In the genomic region with DNA sequence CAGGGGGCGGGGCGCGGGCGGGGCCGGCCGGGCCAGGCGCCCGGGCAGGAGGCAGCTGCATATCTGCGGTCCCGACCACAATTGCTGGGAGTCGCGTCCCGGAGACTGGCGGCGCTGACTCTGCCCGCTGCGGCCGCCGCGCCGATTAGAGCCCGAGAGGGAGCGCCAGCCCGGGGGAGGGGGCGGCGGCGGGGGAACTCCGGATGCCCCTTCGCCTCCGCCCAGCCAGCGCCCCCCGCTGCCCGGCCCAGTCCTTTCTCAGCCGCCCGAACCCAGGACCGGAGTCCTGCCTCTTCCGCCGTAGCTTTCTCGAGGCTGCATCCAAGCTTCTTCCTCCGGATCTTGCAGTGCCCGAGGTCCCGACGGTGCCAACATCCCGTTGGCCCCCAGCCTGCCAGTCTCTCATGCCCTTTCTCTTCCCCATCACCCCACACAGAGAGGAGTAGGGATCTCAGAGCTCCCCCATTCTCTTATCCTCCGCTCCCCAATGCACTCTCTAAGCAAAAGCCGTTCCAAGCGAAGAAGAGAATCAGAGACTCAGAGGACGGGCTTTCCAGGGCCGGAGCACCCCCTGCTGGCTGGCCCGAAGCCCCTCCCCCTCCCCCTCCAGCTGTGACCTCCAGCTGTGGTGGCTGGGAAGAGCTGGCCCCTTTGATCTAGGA, we compare ENCODE assay signal across 1 cellular context.
A peak's percentile ranks its signal among the peaks of the same experiment; 100 is the strongest.
TF ChIP-seq lines count a peak whose summit lies in the region.

No MANE protein-coding gene starts in this region.

TF ChIP-seq in GM23338, 12 proteins besides CTCF, POLR2A, EP300 and RAD21:
- TF ChIP-seq, protein P1, sequence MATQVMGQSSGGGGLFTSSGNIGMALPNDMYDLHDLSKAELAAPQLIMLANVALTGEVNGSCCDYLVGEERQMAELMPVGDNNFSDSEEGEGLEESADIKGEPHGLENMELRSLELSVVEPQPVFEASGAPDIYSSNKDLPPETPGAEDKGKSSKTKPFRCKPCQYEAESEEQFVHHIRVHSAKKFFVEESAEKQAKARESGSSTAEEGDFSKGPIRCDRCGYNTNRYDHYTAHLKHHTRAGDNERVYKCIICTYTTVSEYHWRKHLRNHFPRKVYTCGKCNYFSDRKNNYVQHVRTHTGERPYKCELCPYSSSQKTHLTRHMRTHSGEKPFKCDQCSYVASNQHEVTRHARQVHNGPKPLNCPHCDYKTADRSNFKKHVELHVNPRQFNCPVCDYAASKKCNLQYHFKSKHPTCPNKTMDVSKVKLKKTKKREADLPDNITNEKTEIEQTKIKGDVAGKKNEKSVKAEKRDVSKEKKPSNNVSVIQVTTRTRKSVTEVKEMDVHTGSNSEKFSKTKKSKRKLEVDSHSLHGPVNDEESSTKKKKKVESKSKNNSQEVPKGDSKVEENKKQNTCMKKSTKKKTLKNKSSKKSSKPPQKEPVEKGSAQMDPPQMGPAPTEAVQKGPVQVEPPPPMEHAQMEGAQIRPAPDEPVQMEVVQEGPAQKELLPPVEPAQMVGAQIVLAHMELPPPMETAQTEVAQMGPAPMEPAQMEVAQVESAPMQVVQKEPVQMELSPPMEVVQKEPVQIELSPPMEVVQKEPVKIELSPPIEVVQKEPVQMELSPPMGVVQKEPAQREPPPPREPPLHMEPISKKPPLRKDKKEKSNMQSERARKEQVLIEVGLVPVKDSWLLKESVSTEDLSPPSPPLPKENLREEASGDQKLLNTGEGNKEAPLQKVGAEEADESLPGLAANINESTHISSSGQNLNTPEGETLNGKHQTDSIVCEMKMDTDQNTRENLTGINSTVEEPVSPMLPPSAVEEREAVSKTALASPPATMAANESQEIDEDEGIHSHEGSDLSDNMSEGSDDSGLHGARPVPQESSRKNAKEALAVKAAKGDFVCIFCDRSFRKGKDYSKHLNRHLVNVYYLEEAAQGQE (IDR thresholded peaks at IDR 0.05; ENCODE audit: unreplicated experiment), result no peak
- no peak for TF ChIP-seq EZH2phosphoT487 (IDR thresholded peaks at IDR 0.05; ENCODE audit: unreplicated experiment)
- TF ChIP-seq EZH2 (IDR thresholded peaks at IDR 0.05; ENCODE audit: low read depth, unreplicated experiment), result peak; percentile 49
